1 cellular context compared by ENCODE assay signal in genomic region chr17:11997147-11997971, GRCh38.
TF ChIP-seq lines count a peak whose summit lies in the region.

TSS of gene ZNF18 (minus strand) at chr17:11997475. CDS start at chr17:11992829, 4,646 bp downstream.

TF ChIP-seq in WTC11, 78 proteins besides CTCF, POLR2A, EP300 and RAD21 (continued from another document):
- TF ChIP-seq STAT6 (CRISPR knock-in tag; conservative IDR thresholded peaks at IDR 0.05; ENCODE audit: low read depth) (no peak), E2F1 (CRISPR knock-in tag; IDR thresholded peaks at IDR 0.05) (0 out of 2 replicates have a peak, but pooled peaks have one; percentile 9), ERG (CRISPR knock-in tag; IDR thresholded peaks at IDR 0.05) (no peak), ZNF232 (CRISPR knock-in tag; IDR thresholded peaks at IDR 0.05) (0 out of 2 replicates have a peak, but pooled peaks have one; percentile 10), ESRRA (CRISPR knock-in tag; IDR thresholded peaks at IDR 0.05; ENCODE audit: borderline replicate concordance) (peak; percentile 84; the same call in 1 of the 2 replicates), NR2C2 (CRISPR knock-in tag; IDR thresholded peaks at IDR 0.05) (no peak), ATF2 (CRISPR knock-in tag; IDR thresholded peaks at IDR 0.05; ENCODE audit: borderline replicate concordance, low read depth) (no peak), KAT7 (CRISPR knock-in tag; IDR thresholded peaks at IDR 0.05; ENCODE audit: borderline replicate concordance) (peak; percentile 96), FOXP4 (CRISPR knock-in tag; IDR thresholded peaks at IDR 0.05) (peak; percentile 54; the same call in 1 of the 2 replicates), TP53 (CRISPR knock-in tag; IDR thresholded peaks at IDR 0.05) (no peak), ATF6 (CRISPR knock-in tag; IDR thresholded peaks at IDR 0.05) (no peak), SOX15 (CRISPR knock-in tag; IDR thresholded peaks at IDR 0.05) (no peak), RELA (CRISPR knock-in tag; IDR thresholded peaks at IDR 0.05; ENCODE audit: borderline replicate concordance) (peak; percentile 90; the same call in 1 of the 2 replicates), NFE2L1 (CRISPR knock-in tag; IDR thresholded peaks at IDR 0.05) (peak; percentile 91), USF2 (CRISPR knock-in tag; IDR thresholded peaks at IDR 0.05) (peak; percentile 30; the same call in 1 of the 2 replicates), ZBTB43 (CRISPR knock-in tag; IDR thresholded peaks at IDR 0.05) (0 out of 2 replicates have a peak, but pooled peaks have one; percentile 65), CREM (CRISPR knock-in tag; IDR thresholded peaks at IDR 0.05) (peak; percentile 56; the same call in 1 of the 2 replicates), TEAD4 (CRISPR knock-in tag; IDR thresholded peaks at IDR 0.05) (no peak), TEAD1 (CRISPR knock-in tag; IDR thresholded peaks at IDR 0.05) (peak; percentile 50; the same call in 1 of the 2 replicates), ZBTB21 (CRISPR knock-in tag; IDR thresholded peaks at IDR 0.05; ENCODE audit: borderline replicate concordance) (no peak)
